ENCODE assay signal across 15 cellular contexts in genomic region chr18:28147674-28148171, GRCh38. TPM values are rescaled to one million over a fixed set of nuclear protein-coding genes. Genes with fewer than 3 reads are reported as not detected.
DNase-seq lines count a peak whose midpoint lies in the region; ATAC-seq and TF ChIP-seq lines count a peak whose summit lies in the region.
"Had no signal": no experiment of that assay in that cellular context is flagged by ENCODE, and none has a peak within 500 bp of the region (broad histone marks: within the 10 kb centered on the region; RNA-seq: fewer than 3 reads in every experiment).

No MANE protein-coding gene starts in this region.

- POLR2A ChIA-PET in RWPE1 (lab: Yijun Ruan, JAX; ENCODE audit: low non-redundant PET), result no interaction called here

- no peak for TF ChIP-seq CTCF in RWPE1 (conservative IDR thresholded peaks at IDR 0.05; ENCODE audit: low read depth)

- DNase-seq in G401 (ENCODE audit: low spot score), result peak; percentile 59
- peak; percentile 70 for DNase-seq in NCI-H2171 treated with DMSO at 0.1 percent for 48 hours (lab: John Stamatoyannopoulos, UW)
- DNase-seq in dermis blood vessel endothelial cell, result peak; percentile 66
- peak; percentile 43 for DNase-seq in non-pigmented ciliary epithelial cell (ENCODE audit: low read depth)
- DNase-seq in NOMO-1 treated with dmso at 0.1 percent for 144 hours (lab: John Stamatoyannopoulos, UW; ENCODE audit: unreplicated experiment), result no peak
- no peak for DNase-seq in RWPE1 (ENCODE audit: low spot score)
- DNase-seq: activated CD8-positive, alpha-beta T cell treated with anti-CD3 and anti-CD28 coated beads, Interleukin-2, amount 10 ng/mL, durations not matched to agents 7 days and 5 days; Calu3; hippocampal formation; T-helper 17 cell had no signal

- ATAC-seq in GM21576 (IDR thresholded peaks at IDR 0.05; ENCODE audit: unreplicated experiment), result no peak
- no peak for ATAC-seq in GM18873 (IDR thresholded peaks at IDR 0.05; ENCODE audit: low FRiP score, unreplicated experiment)
- ATAC-seq: activated CD8-positive, alpha-beta T cell treated with anti-CD3 and anti-CD28 coated beads, Interleukin-2, amount 10 ng/mL, durations not matched to agents 7 days and 5 days; activated naive CD4-positive, alpha-beta T cell treated with anti-CD3 and anti-CD28 coated beads, Interleukin-2, amount 50 U/mL, for 72 hours; T-helper 17 cell had no signal

- CTCF ChIA-PET in RWPE1 (lab: Yijun Ruan, JAX), result no interaction called here

- H3K27ac ChIP-seq in RWPE1, result no peak overlapping the region
- H3K27ac ChIP-seq: prostate gland, suprapubic skin had no signal

- in situ Hi-C loops in G401 (cut with HindIII; ENCODE audit: low sequenced_read_pairs), result no loop called here

RNA-seq across cellular contexts. Expression of gene CDH2, which starts 29.2 kb away (rescaled TPM):
- total RNA-seq in G401 (2014; rRNA removed; shearing (Covaris generic)), result not detected in 2 replicates
- 1.8 and 1.9 TPM in 2 replicates for total RNA-seq in dermis blood vessel endothelial cell

Comparison
In these comparisons a context has a peak if more than half of its experiments do, and no peak if none do; other contexts are left out.
1. DNase-seq: peak in G401 (single experiment), NCI-H2171 treated with DMSO at 0.1 percent for 48 hours (single experiment), dermis blood vessel endothelial cell (single experiment) and non-pigmented ciliary epithelial cell (single experiment); none in NOMO-1 treated with dmso at 0.1 percent for 144 hours (single experiment) and RWPE1 (single experiment).